Comparison of ENCODE assay signal across 9 cellular contexts in the genomic region with DNA sequence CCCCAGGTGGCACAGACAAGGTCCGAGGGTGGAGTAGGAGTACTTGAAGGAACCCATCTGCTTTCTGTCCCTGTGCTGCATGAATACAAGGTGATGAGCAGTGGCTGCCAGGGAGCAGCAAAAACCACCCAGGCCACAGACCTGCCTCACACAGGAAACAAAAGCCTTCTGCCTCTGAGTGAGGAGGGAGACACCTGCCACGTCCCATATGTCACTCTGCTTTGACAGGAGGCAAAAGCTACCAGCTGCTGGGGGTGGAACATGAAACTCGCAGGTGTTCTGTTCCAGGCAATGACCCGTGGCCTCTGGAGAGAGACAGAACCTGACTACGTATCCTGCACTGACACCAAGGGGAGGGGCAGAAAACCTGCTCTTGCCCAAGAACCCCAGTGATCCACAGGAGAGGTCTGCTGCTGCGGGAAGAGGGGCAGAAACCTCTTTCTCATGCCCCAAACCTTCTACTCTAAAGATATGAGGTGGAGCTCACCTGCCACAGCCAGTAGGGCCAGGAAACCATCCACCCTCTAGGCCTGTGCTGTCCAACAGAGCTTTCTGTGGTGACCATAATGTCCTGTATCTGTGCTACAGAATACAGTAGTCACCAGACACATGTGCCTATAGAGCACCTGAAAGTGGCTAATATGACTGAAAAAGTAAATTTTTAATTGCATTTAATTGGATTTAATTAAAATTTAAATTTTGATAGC.
DNase-seq lines count a peak whose midpoint lies in the region; ATAC-seq, FAIRE-seq and TF ChIP-seq lines count a peak whose summit lies in the region.
"Had no signal": no experiment of that assay in that cellular context is flagged by ENCODE, and none has a peak within 500 bp of the region (broad histone marks: within the 10 kb centered on the region; RNA-seq: fewer than 3 reads in every experiment).

No MANE protein-coding gene starts in this region.

- FAIRE-seq in small intestine (lab: Jason Lieb, UNC) = no peak

- H3K4me1 ChIP-seq in mucosa of descending colon (ENCODE audit: low read depth) (no peaks in the 10 kb centered on the region), small intestine (ENCODE audit: control insufficient read depth in 2 of 2, insufficient read depth in 1 of 2, low read depth in 1 of 2, low read length in 1 of 2) (no peaks in the 10 kb centered on the region)

- 73 to 77% (median 75%) methylated on average over 6 of the region's 6 CpGs for WGBS in small intestine, 3 donors

- CTCF ChIA-PET in RWPE1 (lab: Yijun Ruan, JAX) = no interaction called here

- intact Hi-C loops in mucosa of descending colon (cut with DNase I, micrococcal nuclease) = no loop called here

- H3K36me3 ChIP-seq in mucosa of descending colon (ENCODE audit: low read depth) = no peaks in the 10 kb centered on the region
- no peaks in the 10 kb centered on the region for H3K36me3 ChIP-seq in brain microvascular endothelial cell (replicated peaks)
- peaks cover 0 to 2% of the 10 kb centered on the region in 2 donors for H3K36me3 ChIP-seq in small intestine (ENCODE audit: control insufficient read depth in 2 of 2, insufficient read depth in 2 of 2, low read length in 2 of 2)

- DNase-seq in NCI-H1436 (lab: John Stamatoyannopoulos, UW) = peak; percentile 50
- DNase-seq in mucosa of descending colon = peak in 2 of 3 donors; percentile 32 to 41
- no peak for DNase-seq in brain microvascular endothelial cell
- DNase-seq in small intestine = no peak
- no peak for DNase-seq in midbrain (lab: John Stamatoyannopoulos, UW)
- no peak for DNase-seq in RWPE1 (ENCODE audit: low spot score)
- DNase-seq: activated CD4-positive, alpha-beta T cell treated with anti-CD3 and anti-CD28 coated beads for 48 hours had no signal

- H3K4me3 ChIP-seq in mucosa of descending colon = no peak overlapping the region
- no peak overlapping the region for H3K4me3 ChIP-seq in brain microvascular endothelial cell (ENCODE audit: low read depth, low read length)
- no peak overlapping the region for H3K4me3 ChIP-seq in small intestine (ENCODE audit: low read depth in 1 of 2, low read length in 2 of 2)

- no peaks in the 10 kb centered on the region for H3K27me3 ChIP-seq in brain microvascular endothelial cell (replicated peaks)
- no peaks in the 10 kb centered on the region for H3K27me3 ChIP-seq in small intestine (ENCODE audit: control insufficient read depth in 2 of 2, insufficient read depth in 2 of 2, low read length in 2 of 2)

- POLR2A ChIA-PET in RWPE1 (lab: Yijun Ruan, JAX; ENCODE audit: low non-redundant PET) = no interaction called here

- in situ Hi-C loops in brain microvascular endothelial cell (cut with HindIII; ENCODE audit: low pct_ligation_motif_present, low sequenced_read_pairs) = no loop called here

- ATAC-seq in GM19035 (IDR thresholded peaks at IDR 0.05; ENCODE audit: unreplicated experiment) (peak; percentile 98), HG02840 (IDR thresholded peaks at IDR 0.05; ENCODE audit: low FRiP score, unreplicated experiment) (peak; percentile 86), mucosa of descending colon (peak; percentile 71)

- H3K27ac ChIP-seq in brain microvascular endothelial cell (no peak overlapping the region), small intestine (ENCODE audit: low read depth in 1 of 2, low read length in 1 of 2) (peak overlapping the region in 1 of 2 donors; percentile 79), RWPE1 (no peak overlapping the region)

- TF ChIP-seq CTCF in mucosa of descending colon (IDR thresholded peaks at IDR 0.05) (no peak), brain microvascular endothelial cell (IDR thresholded peaks at IDR 0.05; ENCODE audit: low read depth, low read length, missing control alignments) (no peak), RWPE1 (conservative IDR thresholded peaks at IDR 0.05; ENCODE audit: low read depth) (no peak)

- H3K9me3 ChIP-seq in mucosa of descending colon (no peaks in the 10 kb centered on the region), small intestine (ENCODE audit: control insufficient read depth, low read depth) (no peaks in the 10 kb centered on the region)

Comparison
In these comparisons a context has a peak if more than half of its experiments do, and no peak if none do; other contexts are left out.
1. DNase-seq: peak in NCI-H1436 (single experiment) and mucosa of descending colon (2 of 3); none in brain microvascular endothelial cell (single experiment), small intestine (single experiment), midbrain (single experiment) and RWPE1 (single experiment).
2. Peak in every context shown above with its lines, with median percentiles within 50 percentile points of each other: ATAC-seq.